22 cellular contexts compared by ENCODE assay signal in the genomic region with DNA sequence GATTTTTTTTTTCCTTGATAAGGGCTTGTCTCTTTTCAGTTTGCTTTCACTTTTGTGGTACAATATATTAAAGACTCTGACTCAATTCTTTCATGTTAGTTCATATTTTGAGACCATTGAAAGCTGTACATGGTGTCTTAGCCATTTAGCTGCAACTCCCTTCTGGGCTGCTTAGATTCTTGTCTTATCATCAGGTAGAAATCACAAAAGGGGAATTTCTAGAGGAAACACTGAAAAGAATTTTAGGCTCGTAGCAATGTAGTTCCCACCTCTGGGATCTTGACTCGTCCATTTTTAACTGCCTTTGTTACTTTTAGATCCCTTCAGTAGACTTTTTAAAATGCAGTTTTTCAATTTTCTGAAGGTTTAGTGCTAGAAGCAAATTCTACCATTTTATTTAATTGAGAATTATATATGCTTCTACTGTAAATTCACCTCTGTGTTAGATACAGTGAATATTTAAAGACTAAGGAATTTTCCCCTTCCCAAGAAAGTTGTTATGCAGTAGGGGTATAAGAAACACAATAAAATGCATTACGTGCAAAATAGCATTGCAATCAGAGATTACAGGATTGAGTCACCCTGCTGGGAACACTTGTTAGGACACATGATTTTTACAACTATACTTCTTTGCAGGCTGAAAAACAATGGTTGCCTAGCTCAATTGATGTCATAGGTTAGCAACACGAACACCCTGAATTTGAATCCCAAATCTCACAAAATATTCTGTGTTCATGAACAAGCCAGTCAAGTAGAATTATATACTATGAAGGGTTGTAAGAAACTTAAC.
"Had no signal": no experiment of that assay in that cellular context is flagged by ENCODE, and none has a peak within 500 bp of the region (broad histone marks: within the 10 kb centered on the region; RNA-seq: fewer than 3 reads in every experiment).

No MANE protein-coding gene starts in this region.

- H3K4me1 ChIP-seq: adrenal gland, lower lobe of right lung, spleen, suprapubic skin, uterus had no signal

- H3K27ac ChIP-seq: adrenal gland, brain microvascular endothelial cell, lower lobe of right lung, spleen, suprapubic skin, tibial artery, uterus, WERI-Rb-1 had no signal

- H3K36me3 ChIP-seq: adrenal gland, brain microvascular endothelial cell, lower lobe of right lung, spleen, suprapubic skin, tibial artery, uterus, WERI-Rb-1 had no signal

- H3K27me3 ChIP-seq: adrenal gland, brain microvascular endothelial cell, spleen, suprapubic skin, tibial artery, uterus had no signal

- H3K9me3 ChIP-seq: adrenal gland, lower lobe of right lung, suprapubic skin, tibial artery, uterus had no signal

- H3K4me3 ChIP-seq: adrenal gland, lower lobe of right lung, spleen, suprapubic skin, tibial artery, uterus had no signal

- DNase-seq: activated CD4-positive, alpha-beta T cell treated with anti-CD3 and anti-CD28 coated beads for 48 hours; activated CD4-positive, alpha-beta T cell treated with anti-CD3 and anti-CD28 coated beads, Interleukin-2, amount 50 U/mL, for 48 hours; activated CD8-positive, alpha-beta memory T cell treated with anti-CD3 and anti-CD28 coated beads for 24 hours; activated effector memory CD4-positive, alpha-beta T cell treated with Interleukin-2 at 50 U/mL for 16 hours; activated naive CD4-positive, alpha-beta T cell treated with Interleukin-2 at 50 U/mL for 16 hours; adrenal gland; aorta; brain microvascular endothelial cell; effector CD8-positive, alpha-beta T cell; erythroblast; head of caudate nucleus; kidney glomerular epithelial cell; lower lobe of right lung; mesenchymal stem cell; natural killer cell; right cardiac atrium; spleen; stimulated activated naive CD4-positive, alpha-beta T cell; tibial artery; uterus; WERI-Rb-1 had no signal
